26 cellular contexts compared by ENCODE assay signal in the genomic region with DNA sequence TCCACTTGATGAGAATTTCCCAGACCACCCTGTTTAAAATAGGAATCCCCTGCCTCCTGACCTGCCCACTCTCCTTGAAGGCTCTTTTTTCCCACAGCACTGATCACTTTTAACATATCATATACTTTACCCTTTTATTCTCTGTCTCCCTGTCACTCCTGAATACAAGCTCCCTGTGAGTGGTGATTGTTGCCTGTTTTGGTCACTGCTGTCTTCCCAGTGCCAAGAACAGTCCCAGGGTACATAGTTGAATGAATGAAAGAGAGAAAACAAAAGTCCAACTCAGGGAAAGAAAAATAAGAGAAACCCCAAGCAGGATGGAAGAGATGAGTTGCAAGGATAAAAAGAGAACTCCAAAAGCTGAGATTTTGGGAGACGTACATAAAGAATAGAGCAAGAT.
"Had no signal": no experiment of that assay in that cellular context is flagged by ENCODE, and none has a peak within 500 bp of the region (broad histone marks: within the 10 kb centered on the region; RNA-seq: fewer than 3 reads in every experiment).

No MANE protein-coding gene starts in this region.

- H3K4me1 Mint-ChIP-seq: activated CD4-positive, alpha-beta T cell treated with anti-CD3 and anti-CD28 coated beads, Interleukin-2, amount 10 ng/mL, durations not matched to agents 7 days and 5 days; activated naive CD4-positive, alpha-beta T cell treated with anti-CD3 and anti-CD28 coated beads, Interleukin-2, amount 10 ng/mL, durations not matched to agents 7 days and 5 days; activated naive CD8-positive, alpha-beta T cell treated with anti-CD3 and anti-CD28 coated beads, Interleukin-2, amount 50 U/mL, for 24 hours had no signal

- H3K27me3 ChIP-seq: cardiac muscle cell had no signal

- H3K27ac ChIP-seq: cardiac muscle cell, PC-9, RWPE1, SJCRH30, SK-N-MC, WERI-Rb-1 had no signal

- ATAC-seq: activated CD8-positive, alpha-beta T cell treated with anti-CD3 and anti-CD28 coated beads, Interleukin-2, amount 10 ng/mL, durations not matched to agents 7 days and 5 days; activated naive CD8-positive, alpha-beta T cell treated with anti-CD3 and anti-CD28 coated beads, Interleukin-2, amount 50 U/mL, for 24 hours had no signal

- H3K27ac Mint-ChIP-seq: activated CD4-positive, alpha-beta T cell treated with anti-CD3 and anti-CD28 coated beads, Interleukin-2, amount 10 ng/mL, durations not matched to agents 7 days and 5 days; activated CD8-positive, alpha-beta T cell treated with anti-CD3 and anti-CD28 coated beads, Interleukin-2, amount 10 ng/mL, durations not matched to agents 7 days and 5 days; activated naive CD4-positive, alpha-beta T cell treated with anti-CD3 and anti-CD28 coated beads, Interleukin-2, amount 10 ng/mL, durations not matched to agents 7 days and 5 days; activated naive CD8-positive, alpha-beta T cell; activated naive CD8-positive, alpha-beta T cell treated with anti-CD3 and anti-CD28 coated beads, Interleukin-2, amount 50 U/mL, for 24 hours; activated T-cell treated with anti-CD3 and anti-CD28 coated beads, Interleukin-2, amount 50 U/mL, for 24 hours had no signal

- DNase-seq: activated CD4-positive, alpha-beta T cell treated with anti-CD3 and anti-CD28 coated beads for 1 hour; activated CD4-positive, alpha-beta T cell treated with anti-CD3 and anti-CD28 coated beads, Interleukin-2, amount 10 ng/mL, durations not matched to agents 7 days and 5 days; activated CD4-positive, alpha-beta T cell treated with anti-CD3 and anti-CD28 coated beads, Interleukin-2, amount 50 U/mL, for 48 hours; activated CD4-positive, CD25-positive, alpha-beta regulatory T cell; activated CD8-positive, alpha-beta T cell treated with anti-CD3 and anti-CD28 coated beads, Interleukin-2, amount 10 ng/mL, durations not matched to agents 7 days and 5 days; activated gamma-delta T cell treated with Interleukin-2 at 50 U/mL for 16 hours; activated naive CD4-positive, alpha-beta T cell treated with anti-CD3 and anti-CD28 coated beads, Interleukin-2, amount 10 ng/mL, durations not matched to agents 7 days and 5 days; activated naive CD8-positive, alpha-beta T cell treated with anti-CD3 and anti-CD28 coated beads, Interleukin-2, amount 50 U/mL, for 24 hours; activated T-cell treated with anti-CD3 and anti-CD28 coated beads, Interleukin-2, amount 50 U/mL, for 24 hours; KG1; MM.1S; MV-4-11; NCI-H1092; NCI-H1436 treated with DMSO at 0.1 percent for 48 hours; NCI-H2029; NCI-H345; NCI-H524 treated with DMSO at 0.1 percent for 48 hours; PC-9; SHP77; SJCRH30; T1000; WERI-Rb-1 had no signal

- H3K27me3 Mint-ChIP-seq: activated CD4-positive, alpha-beta T cell treated with anti-CD3 and anti-CD28 coated beads, Interleukin-2, amount 10 ng/mL, durations not matched to agents 7 days and 5 days; activated naive CD4-positive, alpha-beta T cell treated with anti-CD3 and anti-CD28 coated beads, Interleukin-2, amount 10 ng/mL, durations not matched to agents 7 days and 5 days; activated naive CD8-positive, alpha-beta T cell; activated naive CD8-positive, alpha-beta T cell treated with anti-CD3 and anti-CD28 coated beads, Interleukin-2, amount 50 U/mL, for 24 hours had no signal

- H3K4me1 ChIP-seq: SJCRH30 had no signal

- H3K9me3 Mint-ChIP-seq: activated CD4-positive, alpha-beta T cell treated with anti-CD3 and anti-CD28 coated beads, Interleukin-2, amount 10 ng/mL, durations not matched to agents 7 days and 5 days; activated naive CD4-positive, alpha-beta T cell treated with anti-CD3 and anti-CD28 coated beads, Interleukin-2, amount 10 ng/mL, durations not matched to agents 7 days and 5 days; activated naive CD8-positive, alpha-beta T cell treated with anti-CD3 and anti-CD28 coated beads, Interleukin-2, amount 50 U/mL, for 24 hours; activated T-cell treated with anti-CD3 and anti-CD28 coated beads, Interleukin-2, amount 50 U/mL, for 24 hours had no signal

- H3K9me3 ChIP-seq: SJCRH30 had no signal

- H3K36me3 Mint-ChIP-seq: activated naive CD4-positive, alpha-beta T cell treated with anti-CD3 and anti-CD28 coated beads, Interleukin-2, amount 10 ng/mL, durations not matched to agents 7 days and 5 days; activated naive CD8-positive, alpha-beta T cell had no signal

- H3K4me3 ChIP-seq: cardiac muscle cell, PC-9, SJCRH30, SK-N-MC had no signal

- H3K36me3 ChIP-seq: cardiac muscle cell, SJCRH30, WERI-Rb-1 had no signal

- H3K4me3 Mint-ChIP-seq: activated CD4-positive, alpha-beta T cell treated with anti-CD3 and anti-CD28 coated beads, Interleukin-2, amount 10 ng/mL, durations not matched to agents 7 days and 5 days; activated CD8-positive, alpha-beta T cell treated with anti-CD3 and anti-CD28 coated beads, Interleukin-2, amount 10 ng/mL, durations not matched to agents 7 days and 5 days; activated naive CD4-positive, alpha-beta T cell treated with anti-CD3 and anti-CD28 coated beads, Interleukin-2, amount 10 ng/mL, durations not matched to agents 7 days and 5 days; activated naive CD8-positive, alpha-beta T cell; activated naive CD8-positive, alpha-beta T cell treated with anti-CD3 and anti-CD28 coated beads, Interleukin-2, amount 50 U/mL, for 24 hours; activated T-cell treated with anti-CD3 and anti-CD28 coated beads, Interleukin-2, amount 50 U/mL, for 24 hours had no signal
